ENCODE assay signal across 8 cellular contexts in the genomic region with DNA sequence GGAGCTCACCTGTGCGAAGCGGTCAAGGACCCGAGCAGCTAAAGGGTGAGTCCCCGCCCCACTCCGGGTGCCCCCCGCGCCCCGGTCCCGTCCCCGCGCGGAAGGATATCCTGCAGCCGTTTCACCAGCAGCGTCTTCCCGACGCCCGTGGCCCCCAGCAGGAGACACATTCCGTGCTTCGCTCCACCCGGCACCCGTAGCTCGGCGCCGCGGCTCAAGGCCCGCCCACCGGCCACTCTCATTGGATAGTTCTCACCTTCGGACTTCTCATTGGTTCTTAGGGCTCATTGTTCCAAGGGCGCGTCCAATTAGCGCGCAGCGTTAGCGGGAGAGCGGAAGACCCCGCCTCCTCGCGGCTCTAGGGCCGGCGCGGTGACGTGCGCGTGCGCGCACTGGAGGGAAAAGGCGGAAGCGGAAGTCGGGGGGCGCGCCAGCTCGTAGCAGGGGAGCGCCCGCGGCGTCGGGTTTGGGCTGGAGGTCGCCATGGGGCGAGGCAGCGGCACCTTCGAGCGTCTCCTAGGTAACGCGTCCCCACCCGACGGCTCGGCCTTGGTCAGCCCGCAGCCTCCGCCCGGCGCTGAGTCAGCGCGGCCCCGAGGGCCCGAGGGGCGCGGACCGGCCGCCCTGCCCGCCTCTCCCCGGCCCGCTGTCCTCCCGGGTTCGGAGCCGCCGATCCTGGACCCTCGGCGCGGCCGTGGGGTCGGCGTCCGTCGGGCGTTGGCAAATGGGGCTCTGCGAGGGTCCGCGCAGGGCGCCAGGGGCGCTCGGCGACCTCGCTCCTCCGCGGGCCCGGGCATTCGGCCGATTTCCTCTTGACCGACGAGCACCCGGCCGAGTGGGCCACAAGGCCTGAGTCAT.
DNase-seq lines count a peak whose midpoint lies in the region; ATAC-seq and TF ChIP-seq lines count a peak whose summit lies in the region.

Gene ARL16 (minus strand): TSS at position 214 of the 858 bp plus-strand sequence. CDS start 44 bp downstream, at position 170.
Gene HGS (plus strand): TSS at position 428 of the 858 bp plus-strand sequence. CDS start 56 bp downstream, at position 484.

- peak; percentile 98 for DNase-seq in AG09319 (ENCODE audit: extremely low read depth, low read depth)
- peak; percentile 98 for DNase-seq in NCI-H446 treated with DMSO at 0.1 percent for 48 hours (lab: John Stamatoyannopoulos, UW)
- peak; percentile 99 for DNase-seq in cerebellar cortex (ENCODE audit: low spot score)
- DNase-seq in iris pigment epithelial cell (ENCODE audit: low read depth), result peak; percentile 99
- peak; percentile 97 for DNase-seq in stimulated activated CD4-positive, alpha-beta T cell treated with anti-CD3 and anti-CD28 coated beads, Interleukin-12 subunit alpha, Interleukin-12 subunit beta, amount 100 ng/mL, for 24 hours (ENCODE audit: low read depth in 2 of 2)

- ATAC-seq in GM19035 (IDR thresholded peaks at IDR 0.05; ENCODE audit: unreplicated experiment) (peak; percentile 95), HG03354 (IDR thresholded peaks at IDR 0.05; ENCODE audit: poor library complexity, severe bottlenecking, unreplicated experiment) (peak; percentile 92)
- ATAC-seq in activated CD4-positive, CD25-positive, alpha-beta regulatory T cell treated with anti-CD3 and anti-CD28 coated beads, Interleukin-2, amount 50 U/mL, for 24 hours, result peak; percentile 95 to 96

- no peak for TF ChIP-seq CTCF in AG09319 (IDR thresholded peaks at IDR 0.05; ENCODE audit: low read depth, low read length)

Comparison
In these comparisons a context has a peak if more than half of its experiments do, and no peak if none do; other contexts are left out.
1. Peak in every context shown above with its lines: DNase-seq and ATAC-seq.